ENCODE assay signal across 8 cellular contexts in the genomic region with DNA sequence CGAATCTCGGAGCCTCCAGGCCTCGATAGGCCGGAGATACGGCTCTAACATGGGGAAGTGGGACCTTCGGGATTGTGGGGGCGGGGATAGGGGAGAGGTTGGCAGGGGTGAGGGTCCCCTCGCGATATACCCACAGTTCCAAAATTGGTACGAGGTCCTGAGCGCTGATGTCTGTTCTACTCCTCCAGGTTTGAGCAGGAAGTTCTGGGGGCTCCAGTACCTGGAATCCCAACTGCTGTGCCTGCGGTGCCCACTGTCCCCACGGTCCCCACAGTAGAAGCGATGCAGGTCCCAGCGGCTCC. TPM values are rescaled to one million over a fixed set of nuclear protein-coding genes. Genes with fewer than 3 reads are reported as not detected.
DNase-seq lines count a peak whose midpoint lies in the region; ATAC-seq, FAIRE-seq and TF ChIP-seq lines count a peak whose summit lies in the region.

No MANE protein-coding gene starts in this region.

- ATAC-seq in GM21723 (IDR thresholded peaks at IDR 0.05; ENCODE audit: unreplicated experiment) (peak; percentile 6), foreskin keratinocyte (no peak), GM18861 (IDR thresholded peaks at IDR 0.05; ENCODE audit: unreplicated experiment) (no peak), HG02885 (IDR thresholded peaks at IDR 0.05; ENCODE audit: poor library complexity, unreplicated experiment) (no peak), GM21576 (IDR thresholded peaks at IDR 0.05; ENCODE audit: unreplicated experiment) (no peak)

- 2 to 5% (median 3%) methylated on average over 15 of the region's 15 CpGs for WGBS in small intestine, 3 donors

- H3K9me3 ChIP-seq in SK-N-MC (ENCODE audit: low read depth, low read length) (no peaks in the 10 kb centered on the region), small intestine (ENCODE audit: control insufficient read depth, low read depth) (no peaks in the 10 kb centered on the region)

- peaks cover 36% of the 10 kb centered on the region for H3K36me3 ChIP-seq in SK-N-MC (ENCODE audit: insufficient read depth, low read length)
- H3K36me3 ChIP-seq in small intestine (ENCODE audit: control insufficient read depth in 2 of 2, insufficient read depth in 2 of 2, low read length in 2 of 2) = peaks cover 13% of the 10 kb centered on the region in 2 donors

- H3K9ac ChIP-seq in SK-N-MC (ENCODE audit: insufficient read length) = peak overlapping the region; percentile 94

- H3K27me3 ChIP-seq in foreskin keratinocyte = no peaks in the 10 kb centered on the region
- no peaks in the 10 kb centered on the region for H3K27me3 ChIP-seq in small intestine (ENCODE audit: control insufficient read depth in 2 of 2, insufficient read depth in 2 of 2, low read length in 2 of 2)

- DNase-seq in SK-N-MC (ENCODE audit: low read depth, low spot score) = no peak
- no peak for DNase-seq in foreskin keratinocyte
- no peak for DNase-seq in small intestine
- no peak for DNase-seq in NCI-H1105 (lab: John Stamatoyannopoulos, UW)

- H3K4me1 ChIP-seq in foreskin keratinocyte (peaks cover 5% of the 10 kb centered on the region), small intestine (ENCODE audit: control insufficient read depth in 2 of 2, insufficient read depth in 1 of 2, low read depth in 1 of 2, low read length in 1 of 2) (no peaks in the 10 kb centered on the region)

- no peak for FAIRE-seq in small intestine (lab: Jason Lieb, UNC)

- H3K4me3 ChIP-seq in SK-N-MC (peak overlapping the region; percentile 96), small intestine (ENCODE audit: low read depth in 1 of 2, low read length in 2 of 2) (peak overlapping the region; percentile 82 to 86)

- H3K27ac ChIP-seq in SK-N-MC = no peak overlapping the region
- peak overlapping the region; percentile 68 for H3K27ac ChIP-seq in foreskin keratinocyte
- peak overlapping the region; percentile 71 to 98 for H3K27ac ChIP-seq in small intestine (ENCODE audit: low read depth in 1 of 2, low read length in 1 of 2)

- no peak for TF ChIP-seq CTCF in foreskin keratinocyte (conservative IDR thresholded peaks at IDR 0.05)

RNA-seq across cellular contexts. Expression of a gene that starts 0.4 kb away (rescaled TPM):
- total RNA-seq in foreskin keratinocyte = 74.8 and 76.2 TPM in 2 replicates
- polyA plus RNA-seq in foreskin keratinocyte = 95.0 and 97.4 TPM in 2 replicates
- 10 to 100 TPM; 62.4 to 71.5 (median 67.3) TPM for polyA plus RNA-seq in small intestine

RNA-seq across cellular contexts. Expression of a gene that starts 12.3 kb away (rescaled TPM):
- total RNA-seq in foreskin keratinocyte = 0.71 and 0.82 TPM in 2 replicates
- 1.7 and 2.0 TPM in 2 replicates for polyA plus RNA-seq in foreskin keratinocyte
- 1 to 10 TPM; 2.7 to 7.3 (median 5.6) TPM for polyA plus RNA-seq in small intestine

RNA-seq across cellular contexts. Expression of a gene that starts 16.7 kb away (rescaled TPM):
- 14.5 and 18.8 TPM in 2 replicates for total RNA-seq in foreskin keratinocyte
- polyA plus RNA-seq in foreskin keratinocyte (16.2 and 17.0 TPM in 2 replicates), small intestine (1 to 10 TPM in 2 of 3 donors, under 1 TPM in 1; 0.67 to 9.6 (median 1.4) TPM)

RNA-seq across cellular contexts. Expression of a gene that starts 18.8 kb away (rescaled TPM):
- 440 and 488 TPM in 2 replicates for total RNA-seq in foreskin keratinocyte
- polyA plus RNA-seq in foreskin keratinocyte (765 and 815 TPM in 2 replicates), small intestine (1,000 to 10,000 TPM; 1,282 to 2,391 (median 1,825) TPM)

RNA-seq across cellular contexts. Expression of a gene that starts 37.0 kb away (rescaled TPM):
- total RNA-seq in foreskin keratinocyte = not detected in 2 replicates
- polyA plus RNA-seq in foreskin keratinocyte = 0.07 TPM in 1 of 2 replicates, not detected in the other
- not detected for polyA plus RNA-seq in small intestine
